8 cellular contexts compared by ENCODE assay signal in genomic region chr7:50632561-50633413, GRCh38.
DNase-seq lines count a peak whose midpoint lies in the region; ATAC-seq and TF ChIP-seq lines count a peak whose summit lies in the region.

No MANE protein-coding gene starts in this region.

- TF ChIP-seq CTCF in colonic mucosa (IDR thresholded peaks at IDR 0.05), result peak; percentile 88
- TF ChIP-seq CTCF in mucosa of descending colon (IDR thresholded peaks at IDR 0.05), result peak; percentile 87

- H3K9ac ChIP-seq in colonic mucosa (ENCODE audit: low read depth in 2 of 2, low read length in 2 of 2), result no peak overlapping the region

- H3K27me3 ChIP-seq in HAP-1 (ENCODE audit: low read depth) (no peaks in the 10 kb centered on the region), colonic mucosa (no peaks in the 10 kb centered on the region)

- intact Hi-C loops in colonic mucosa (cut with DNase I), result loop anchor here (5.0 kb wide), 1 partner anchor 165 kb away; no protein-coding TSS in a partner anchor
- intact Hi-C loops in mucosa of descending colon (cut with DNase I, micrococcal nuclease), result no loop called here

- H3K4me3 ChIP-seq in HAP-1 (no peak overlapping the region), colonic mucosa (no peak overlapping the region), mucosa of descending colon (no peak overlapping the region)

- H3K27ac ChIP-seq in colonic mucosa, result no peak overlapping the region

- in situ Hi-C loops in HAP-1 (cut with MboI; ENCODE audit: low sequenced_read_pairs), result no loop called here

- DNase-seq in NCI-H2171 treated with DMSO at 0.1 percent for 48 hours (lab: John Stamatoyannopoulos, UW) (peak; percentile 32), NCI-H2171 (lab: John Stamatoyannopoulos, UW) (no peak), HAP-1 (ENCODE audit: low spot score in 2 of 2) (peak; percentile 10 to 66), MV-4-11 (lab: John Stamatoyannopoulos, UW) (peak; percentile 31), colonic mucosa (peak; percentile 66), mucosa of descending colon (peak in 2 of 3 donors; percentile 43 to 70)
- DNase-seq in stimulated activated naive CD8-positive, alpha-beta T cell treated with anti-CD3 and anti-CD28 coated beads, Interleukin-15, Interleukin-2, amounts not matched to agents 100 U/mL and 50 U/mL, for 24 hours, result peak; percentile 63

- H3K36me3 ChIP-seq in HAP-1 (replicated peaks), result no peaks in the 10 kb centered on the region
- H3K36me3 ChIP-seq in colonic mucosa, result no peaks in the 10 kb centered on the region
- H3K36me3 ChIP-seq in mucosa of descending colon (ENCODE audit: low read depth), result no peaks in the 10 kb centered on the region

- H3K4me1 ChIP-seq in HAP-1 (peaks cover 2% of the 10 kb centered on the region; the same call in 1 of the 2 replicates), colonic mucosa (no peaks in the 10 kb centered on the region), mucosa of descending colon (ENCODE audit: low read depth) (no peaks in the 10 kb centered on the region)

- no peaks in the 10 kb centered on the region for H3K9me3 ChIP-seq in HAP-1
- no peaks in the 10 kb centered on the region for H3K9me3 ChIP-seq in colonic mucosa
- no peaks in the 10 kb centered on the region for H3K9me3 ChIP-seq in mucosa of descending colon

- ATAC-seq in activated CD4-positive, CD25-positive, alpha-beta regulatory T cell treated with anti-CD3 and anti-CD28 coated beads, Interleukin-2, amount 50 U/mL, for 24 hours, result peak; percentile 55 to 60
- peak; percentile 95 for ATAC-seq in mucosa of descending colon
- peak; percentile 69 for ATAC-seq in stimulated activated naive CD8-positive, alpha-beta T cell treated with anti-CD3 and anti-CD28 coated beads, Interleukin-15, Interleukin-2, amounts not matched to agents 100 U/mL and 50 U/mL, for 24 hours
